ENCODE assay signal across 12 cellular contexts in the genomic region with DNA sequence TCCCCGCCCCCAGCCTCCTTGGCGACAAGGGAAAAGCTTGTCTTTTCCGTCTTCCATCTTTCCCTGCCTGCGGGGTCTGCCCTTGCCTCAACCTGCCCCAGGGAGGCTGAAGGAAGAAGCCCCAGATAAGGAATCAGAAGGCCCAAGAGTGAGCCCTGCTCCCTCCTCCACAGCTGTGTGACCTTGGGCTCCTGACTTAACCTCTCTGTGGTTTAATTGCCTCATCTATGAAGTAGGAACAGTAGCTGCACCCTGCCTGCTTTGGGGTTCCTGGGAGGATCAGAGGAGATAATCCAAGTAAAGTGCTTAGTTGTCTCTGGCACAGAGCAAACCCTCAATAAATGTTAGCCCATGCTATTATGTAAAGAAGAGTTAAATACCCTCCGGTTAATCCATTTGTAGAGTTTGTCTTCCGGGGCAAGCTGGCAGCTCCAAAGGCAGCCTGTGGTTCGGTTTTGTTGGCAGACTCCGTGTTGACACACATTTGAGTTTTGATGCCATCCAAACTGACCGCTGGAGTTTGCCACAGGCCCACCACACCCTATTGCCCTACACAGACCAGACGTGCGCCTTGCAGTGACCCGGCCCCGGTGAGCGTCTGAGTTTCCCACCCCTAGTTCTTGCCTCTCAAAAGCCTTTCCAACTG. TPM values are rescaled to one million over a fixed set of nuclear protein-coding genes. Genes with fewer than 3 reads are reported as not detected.
"Had no signal": no experiment of that assay in that cellular context is flagged by ENCODE, and none has a peak within 500 bp of the region (broad histone marks: within the 10 kb centered on the region; RNA-seq: fewer than 3 reads in every experiment).

No MANE protein-coding gene starts in this region.

- H3K27me3 Mint-ChIP-seq: activated CD4-positive, alpha-beta memory T cell treated with anti-CD3 and anti-CD28 coated beads for 36 hours; activated naive CD8-positive, alpha-beta T cell treated with anti-CD3 and anti-CD28 coated beads, Interleukin-2, amount 10 ng/mL, durations not matched to agents 7 days and 5 days had no signal

- DNase-seq: activated CD4-positive, alpha-beta memory T cell treated with anti-CD3 and anti-CD28 coated beads for 36 hours; activated CD4-positive, alpha-beta T cell treated with anti-CD3 and anti-CD28 coated beads for 1 hour; activated naive CD8-positive, alpha-beta T cell treated with anti-CD3 and anti-CD28 coated beads, Interleukin-2, amount 10 ng/mL, durations not matched to agents 7 days and 5 days; cortex of kidney; effector memory CD4-positive, alpha-beta T cell; mesendoderm; retina; small intestine; stomach had no signal

- H3K9me3 ChIP-seq: stomach, thoracic aorta had no signal

- H3K9ac ChIP-seq: parathyroid adenoma had no signal

- H3K9me3 Mint-ChIP-seq: activated CD4-positive, alpha-beta memory T cell treated with anti-CD3 and anti-CD28 coated beads for 36 hours; activated naive CD8-positive, alpha-beta T cell treated with anti-CD3 and anti-CD28 coated beads, Interleukin-2, amount 10 ng/mL, durations not matched to agents 7 days and 5 days; neural crest cell had no signal

- H3K27ac ChIP-seq: parathyroid adenoma, stomach, thoracic aorta had no signal

- H3K4me1 ChIP-seq: parathyroid adenoma had no signal

- H3K36me3 ChIP-seq: stomach, thoracic aorta had no signal

- H3K4me3 Mint-ChIP-seq: activated CD4-positive, alpha-beta memory T cell treated with anti-CD3 and anti-CD28 coated beads for 36 hours; activated naive CD8-positive, alpha-beta T cell treated with anti-CD3 and anti-CD28 coated beads, Interleukin-2, amount 10 ng/mL, durations not matched to agents 7 days and 5 days; neural crest cell had no signal

- H3K27ac Mint-ChIP-seq: activated CD4-positive, alpha-beta memory T cell treated with anti-CD3 and anti-CD28 coated beads for 36 hours; activated naive CD8-positive, alpha-beta T cell treated with anti-CD3 and anti-CD28 coated beads, Interleukin-2, amount 10 ng/mL, durations not matched to agents 7 days and 5 days had no signal

- H2AFZ ChIP-seq: parathyroid adenoma had no signal

- H3K36me3 Mint-ChIP-seq: activated CD4-positive, alpha-beta memory T cell treated with anti-CD3 and anti-CD28 coated beads for 36 hours; activated naive CD8-positive, alpha-beta T cell treated with anti-CD3 and anti-CD28 coated beads, Interleukin-2, amount 10 ng/mL, durations not matched to agents 7 days and 5 days had no signal

- H3K79me2 ChIP-seq: parathyroid adenoma had no signal

- H3K4me3 ChIP-seq: stomach, thoracic aorta had no signal

RNA-seq across cellular contexts. Expression of a gene that starts 25.3 kb away (rescaled TPM):
- total RNA-seq: thoracic aorta had no signal
